Comparison of ENCODE assay signal across 9 cellular contexts in genomic region chr13:43880451-43880850, GRCh38. TPM values are rescaled to one million over a fixed set of nuclear protein-coding genes. Genes with fewer than 3 reads are reported as not detected.
DNase-seq lines count a peak whose midpoint lies in the region; ATAC-seq and TF ChIP-seq lines count a peak whose summit lies in the region.
"Had no signal": no experiment of that assay in that cellular context is flagged by ENCODE, and none has a peak within 500 bp of the region (broad histone marks: within the 10 kb centered on the region; RNA-seq: fewer than 3 reads in every experiment).

No MANE protein-coding gene starts in this region.

- peak overlapping the region in 2 of 3 donors; percentile 79 for H3K27ac Mint-ChIP-seq in CD4-positive, CD25-positive, alpha-beta regulatory T cell
- H3K27ac Mint-ChIP-seq in effector memory CD8-positive, alpha-beta T cell, result peak overlapping the region; percentile 93 to 96
- H3K27ac Mint-ChIP-seq in neural crest cell (ENCODE audit: unreplicated experiment), result no peak overlapping the region

- no peaks in the 10 kb centered on the region for H3K9me3 ChIP-seq in CD4-positive, CD25-positive, alpha-beta regulatory T cell (ENCODE audit: control insufficient read depth in 2 of 2, low read length in 2 of 2)
- H3K9me3 ChIP-seq in OCI-LY1 (ENCODE audit: low read length), result no peaks in the 10 kb centered on the region

- H4K20me1 ChIP-seq in OCI-LY1 (ENCODE audit: insufficient read depth, low read length), result no peaks in the 10 kb centered on the region

- H3F3A ChIP-seq in OCI-LY1 (ENCODE audit: insufficient read depth, low read length), result peaks cover 6% of the 10 kb centered on the region; the same call in 1 of the 2 replicates

- no peak for ATAC-seq in CD4-positive, CD25-positive, alpha-beta regulatory T cell (ENCODE audit: low read depth in 2 of 2)
- ATAC-seq in effector memory CD8-positive, alpha-beta T cell (replicated peaks), result no peak
- no peak for ATAC-seq in GM18858 (IDR thresholded peaks at IDR 0.05; ENCODE audit: unreplicated experiment)

- peaks cover 12 to 34% (median 27%) of the 10 kb centered on the region in 4 donors for H3K4me1 Mint-ChIP-seq in CD4-positive, CD25-positive, alpha-beta regulatory T cell
- H3K4me1 Mint-ChIP-seq in effector memory CD8-positive, alpha-beta T cell (ENCODE audit: low read depth in 2 of 2), result peaks cover 12% of the 10 kb centered on the region in 2 donors
- peaks cover 16% of the 10 kb centered on the region for H3K4me1 Mint-ChIP-seq in neural crest cell

- peaks cover 9% of the 10 kb centered on the region for H3K4me1 ChIP-seq in CD4-positive, CD25-positive, alpha-beta regulatory T cell (ENCODE audit: control insufficient read depth, insufficient read depth, low read length, poor library complexity, severe bottlenecking)
- peaks cover 39% of the 10 kb centered on the region for H3K4me1 ChIP-seq in OCI-LY1 (ENCODE audit: insufficient read depth, low read length, severe bottlenecking)

- no peaks in the 10 kb centered on the region for H3K27me3 ChIP-seq in CD4-positive, CD25-positive, alpha-beta regulatory T cell (ENCODE audit: control insufficient read depth, insufficient read depth, low read length)
- no peaks in the 10 kb centered on the region for H3K27me3 ChIP-seq in OCI-LY1 (ENCODE audit: insufficient read depth, low read length)

- no peak overlapping the region for H3K27ac ChIP-seq in CD4-positive, CD25-positive, alpha-beta regulatory T cell (ENCODE audit: insufficient read depth, low read length, poor library complexity, severe bottlenecking)
- no peak overlapping the region for H3K27ac ChIP-seq in OCI-LY1 (ENCODE audit: low read depth, low read length, poor library complexity, severe bottlenecking)

- TF ChIP-seq CTCF in OCI-LY1 (IDR thresholded peaks at IDR 0.05; ENCODE audit: low read length), result no peak
- TF ChIP-seq CTCF in neural crest cell (conservative IDR thresholded peaks at IDR 0.05), result no peak

- H2AFZ ChIP-seq in OCI-LY1 (ENCODE audit: low read length), result no peak overlapping the region

- peak overlapping the region; percentile 64 for H3K4me3 ChIP-seq in CD4-positive, CD25-positive, alpha-beta regulatory T cell (ENCODE audit: low read depth, low read length)
- peak overlapping the region; percentile 95 for H3K4me3 ChIP-seq in OCI-LY1 (ENCODE audit: low read depth, low read length, poor library complexity, severe bottlenecking)

- no peaks in the 10 kb centered on the region for H3K9me2 ChIP-seq in OCI-LY1 (ENCODE audit: low read depth, low read length)

- no peaks in the 10 kb centered on the region for H3K27me3 Mint-ChIP-seq in CD4-positive, CD25-positive, alpha-beta regulatory T cell
- no peaks in the 10 kb centered on the region for H3K27me3 Mint-ChIP-seq in effector memory CD8-positive, alpha-beta T cell
- H3K27me3 Mint-ChIP-seq in neural crest cell (ENCODE audit: low read depth), result peaks cover 37% of the 10 kb centered on the region

- peak overlapping the region; percentile 85 for H3K4me2 ChIP-seq in OCI-LY1 (ENCODE audit: low read length)

- H3K79me2 ChIP-seq in OCI-LY1 (ENCODE audit: insufficient read depth, low read length), result no peaks in the 10 kb centered on the region

- no peak for DNase-seq in CD4-positive, CD25-positive, alpha-beta regulatory T cell
- DNase-seq in effector memory CD8-positive, alpha-beta T cell, result no peak
- DNase-seq in neural crest cell (ENCODE audit: low read depth, low spot score) (peak; percentile 2), GM19240 (ENCODE audit: insufficient read length, low spot score) (no peak), glomerular visceral epithelial cell (ENCODE audit: extremely low spot score) (no peak), NCI-H2081 treated with DMSO at 0.1 percent for 48 hours (lab: John Stamatoyannopoulos, UW) (no peak)
- DNase-seq: NCI-H1436 treated with DMSO at 0.1 percent for 48 hours had no signal

- H3K4me3 Mint-ChIP-seq in CD4-positive, CD25-positive, alpha-beta regulatory T cell, result peak overlapping the region; percentile 82 to 99 (median 90)
- peak overlapping the region; percentile 89 to 90 for H3K4me3 Mint-ChIP-seq in effector memory CD8-positive, alpha-beta T cell
- peak overlapping the region; percentile 91 for H3K4me3 Mint-ChIP-seq in neural crest cell

- no peaks in the 10 kb centered on the region for H3K36me3 Mint-ChIP-seq in CD4-positive, CD25-positive, alpha-beta regulatory T cell
- H3K36me3 Mint-ChIP-seq in effector memory CD8-positive, alpha-beta T cell (ENCODE audit: insufficient read depth), result no peaks in the 10 kb centered on the region
- H3K36me3 Mint-ChIP-seq in neural crest cell (ENCODE audit: low read depth), result no peaks in the 10 kb centered on the region

- peak overlapping the region; percentile 92 for H3K9ac ChIP-seq in OCI-LY1 (ENCODE audit: low read length)

- H3K9me3 Mint-ChIP-seq in CD4-positive, CD25-positive, alpha-beta regulatory T cell, result no peaks in the 10 kb centered on the region
- H3K9me3 Mint-ChIP-seq in effector memory CD8-positive, alpha-beta T cell, result no peaks in the 10 kb centered on the region
- no peaks in the 10 kb centered on the region for H3K9me3 Mint-ChIP-seq in neural crest cell

- H3K36me3 ChIP-seq in CD4-positive, CD25-positive, alpha-beta regulatory T cell (ENCODE audit: control insufficient read depth, insufficient read depth, low read length), result no peaks in the 10 kb centered on the region
- H3K36me3 ChIP-seq in OCI-LY1 (ENCODE audit: insufficient read depth, low read length), result peaks cover 4% of the 10 kb centered on the region

RNA-seq across cellular contexts. Expression of gene LACC1, which starts 0.7 kb away (rescaled TPM):
- 0.84 TPM for total RNA-seq in CD4-positive, CD25-positive, alpha-beta regulatory T cell
- 1 to 10 TPM in 2 of 4 donors, under 1 TPM in 2; 0.67 to 4.2 (median 1.6) TPM for polyA plus RNA-seq in CD4-positive, CD25-positive, alpha-beta regulatory T cell
- total RNA-seq in neural crest cell, result 0.75 and 1.1 TPM in 2 replicates

RNA-seq across cellular contexts. Expression of gene CCDC122, which starts 0.9 kb away (rescaled TPM):
- 1.5 TPM for total RNA-seq in CD4-positive, CD25-positive, alpha-beta regulatory T cell
- 1 to 10 TPM in 3 of 4 donors, under 1 TPM in 1; 0.63 to 4.3 (median 3.8) TPM for polyA plus RNA-seq in CD4-positive, CD25-positive, alpha-beta regulatory T cell
- 4.8 and 6.4 TPM in 2 replicates for total RNA-seq in neural crest cell
